1 cellular context compared by ENCODE assay signal in the genomic region with DNA sequence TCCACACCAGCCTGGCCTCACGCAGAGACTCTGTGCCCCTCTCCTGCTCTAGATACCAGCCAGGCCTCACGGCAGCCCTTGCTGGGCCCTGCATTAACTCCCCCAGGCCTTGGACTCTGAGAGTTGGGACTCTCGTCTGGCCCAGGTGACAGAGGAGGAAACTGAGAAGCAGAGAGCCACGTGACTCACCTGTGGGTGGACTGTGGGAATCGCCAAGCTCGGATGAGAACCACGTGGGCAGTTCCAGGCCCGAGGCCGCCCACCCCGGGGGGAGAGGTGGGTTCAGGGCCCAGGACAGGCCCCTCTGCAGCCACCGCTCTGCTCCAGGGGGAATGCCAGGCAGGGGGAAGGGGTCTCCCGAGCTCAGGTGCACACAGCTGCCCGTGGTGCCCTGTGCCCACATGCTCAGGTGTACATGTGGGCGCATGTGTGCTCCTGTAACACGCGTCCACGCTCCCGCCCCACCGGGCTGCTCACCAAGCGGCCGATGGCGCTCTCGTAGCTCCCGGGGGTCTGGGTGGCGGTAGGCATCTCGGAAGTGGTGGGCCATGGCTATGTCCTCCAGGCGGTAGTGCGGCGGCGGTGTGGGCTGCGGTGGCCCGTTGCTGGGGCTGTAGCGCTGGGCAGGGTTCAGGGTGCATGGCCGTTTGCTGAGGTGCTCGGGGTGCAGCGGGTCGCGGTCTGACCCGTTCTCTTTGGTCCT.
A peak's percentile ranks its signal among the peaks of the same experiment; 100 is the strongest.
TF ChIP-seq lines count a peak whose summit lies in the region.

No MANE protein-coding gene starts in this region.

TF ChIP-seq in HepG2, 621 proteins besides CTCF, POLR2A, EP300 and RAD21:
- 0 out of 2 replicates have a peak, but pooled peaks have one; percentile 11 for TF ChIP-seq PCBP1 (IDR thresholded peaks at IDR 0.05; ENCODE audit: borderline replicate concordance, low read depth, low read length)
- TF ChIP-seq, protein P1, sequence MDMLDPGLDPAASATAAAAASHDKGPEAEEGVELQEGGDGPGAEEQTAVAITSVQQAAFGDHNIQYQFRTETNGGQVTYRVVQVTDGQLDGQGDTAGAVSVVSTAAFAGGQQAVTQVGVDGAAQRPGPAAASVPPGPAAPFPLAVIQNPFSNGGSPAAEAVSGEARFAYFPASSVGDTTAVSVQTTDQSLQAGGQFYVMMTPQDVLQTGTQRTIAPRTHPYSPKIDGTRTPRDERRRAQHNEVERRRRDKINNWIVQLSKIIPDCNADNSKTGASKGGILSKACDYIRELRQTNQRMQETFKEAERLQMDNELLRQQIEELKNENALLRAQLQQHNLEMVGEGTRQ (IDR thresholded peaks at IDR 0.05; ENCODE audit: low read depth, low read length) = peak; percentile 28; the same call in 1 of the 2 replicates
- TF ChIP-seq, protein P1 (CRISPR knock-in tag; IDR thresholded peaks at IDR 0.05; ENCODE audit: borderline replicate concordance) = no peak
- TF ChIP-seq ZNF567 (CRISPR knock-in tag; IDR thresholded peaks at IDR 0.05; ENCODE audit: borderline replicate concordance) = no peak
- peak; percentile 93 for TF ChIP-seq MNT (IDR thresholded peaks at IDR 0.05)
